ENCODE assay signal across 20 cellular contexts in genomic region chr4:6194458-6195195, GRCh38. TPM values are rescaled to one million over a fixed set of nuclear protein-coding genes. Genes with fewer than 3 reads are reported as not detected.
DNase-seq lines count a peak whose midpoint lies in the region; ATAC-seq and TF ChIP-seq lines count a peak whose summit lies in the region.
"Had no signal": no experiment of that assay in that cellular context is flagged by ENCODE, and none has a peak within 500 bp of the region (broad histone marks: within the 10 kb centered on the region; RNA-seq: fewer than 3 reads in every experiment).

No MANE protein-coding gene starts in this region.

- H3K4me3 ChIP-seq in coronary artery (no peak overlapping the region), left lung (no peak overlapping the region)
- H3K4me3 ChIP-seq: BLaER1 treated with 17β-estradiol and CSF1 and Interleukin-3, amounts not matched to agents 10 nM and 100 nM; Peyer's patch had no signal

- H3K36me3 Mint-ChIP-seq in natural killer cell: no peaks in the 10 kb centered on the region
- H3K36me3 Mint-ChIP-seq: IgD-negative memory B cell had no signal

- TF ChIP-seq CTCF in coronary artery (IDR thresholded peaks at IDR 0.05) (no peak), left lung (IDR thresholded peaks at IDR 0.05) (no peak), natural killer cell (IDR thresholded peaks at IDR 0.05) (no peak)

- peaks cover 24 to 93% of the 10 kb centered on the region in 2 donors for H3K27me3 ChIP-seq in left lung

- DNase-seq in coronary artery (ENCODE audit: low spot score): peak; percentile 35
- DNase-seq in islet precursor cell: peak; percentile 45
- DNase-seq in posterior cingulate gyrus: peak in 6 of 10 donors; percentile 27 to 83 (median 34)
- DNase-seq in left lung: no peak
- no peak for DNase-seq in activated naive CD4-positive, alpha-beta T cell (lab: John Stamatoyannopoulos, UW)
- no peak for DNase-seq in natural killer cell
- DNase-seq in RPMI8226: no peak
- DNase-seq: Caco-2; CD4-positive, alpha-beta memory T cell; DMS 273 treated with DMSO at 0.1 percent for 48 hours; DMS79 treated with DMSO at 0.1 percent for 48 hours; Karpas-422; MV-4-11; NCI-H1105 treated with DMSO at 0.1 percent for 48 hours; NCI-H2171; NCI-H774 had no signal

- H3K27ac ChIP-seq in coronary artery: no peak overlapping the region
- H3K27ac ChIP-seq in left lung: no peak overlapping the region
- H3K27ac ChIP-seq: BLaER1 treated with 17β-estradiol and CSF1 and Interleukin-3, amounts not matched to agents 10 nM and 100 nM; Peyer's patch had no signal

- intact Hi-C loops in posterior cingulate gyrus (cut with DNase I) (no loop called here), left lung (cut with DNase I) (no loop called here), natural killer cell (cut with micrococcal nuclease) (no loop called here)

- H3K27me3 Mint-ChIP-seq in natural killer cell (ENCODE audit: low read depth in 2 of 2): peaks cover 10 to 17% of the 10 kb centered on the region in 2 donors

- H3K4me1 ChIP-seq in left lung: peaks cover 0 to 7% of the 10 kb centered on the region in 2 donors
- H3K4me1 ChIP-seq: Caco-2 had no signal

- H3K36me3 ChIP-seq in left lung: no peaks in the 10 kb centered on the region
- H3K36me3 ChIP-seq: BLaER1 treated with 17β-estradiol and CSF1 and Interleukin-3, amounts not matched to agents 10 nM and 100 nM; Peyer's patch had no signal

- H3K4me3 Mint-ChIP-seq in natural killer cell: no peak overlapping the region
- H3K4me3 Mint-ChIP-seq: CD4-positive, alpha-beta memory T cell had no signal

- H3K9me3 ChIP-seq in left lung: no peaks in the 10 kb centered on the region
- H3K9me3 ChIP-seq: BLaER1 treated with 17β-estradiol and CSF1 and Interleukin-3, amounts not matched to agents 10 nM and 100 nM; Caco-2 had no signal

- H3K9me3 Mint-ChIP-seq in natural killer cell: no peaks in the 10 kb centered on the region
- H3K9me3 Mint-ChIP-seq: CD4-positive, alpha-beta memory T cell had no signal

- H3K27ac Mint-ChIP-seq in natural killer cell: no peak overlapping the region
- H3K27ac Mint-ChIP-seq: IgD-negative memory B cell had no signal

- no peak for ATAC-seq in left lung
- no peak for ATAC-seq in natural killer cell

- peaks cover 14 to 47% of the 10 kb centered on the region in 2 donors for H3K4me1 Mint-ChIP-seq in natural killer cell

RNA-seq across cellular contexts. Expression of gene JAKMIP1, which starts 5.7 kb away (rescaled TPM):
- total RNA-seq in left lung (under 1 TPM; 0.29 to 0.79 TPM), natural killer cell (10 to 100 TPM in 2 of 3 donors, 1 to 10 TPM in 1; 8.8 to 21.8 (median 16.4) TPM)
- total RNA-seq: Caco-2, M059J had no signal

Comparison
In these comparisons a context has a peak if more than half of its experiments do, and no peak if none do; other contexts are left out.
1. DNase-seq: peak in coronary artery (single experiment), islet precursor cell (single experiment) and posterior cingulate gyrus (6 of 10); none in left lung (0 of 2), activated naive CD4-positive, alpha-beta T cell (0 of 4), natural killer cell (single experiment) and RPMI8226 (single experiment).
2. RNA of gene JAKMIP1, which starts 5.7 kb away (total RNA-seq): 8.8 to 21.8 TPM in natural killer cell; 0.29 to 0.79 TPM in left lung; every median in the first group is over 4 times any median in the second.